In the genomic region with DNA sequence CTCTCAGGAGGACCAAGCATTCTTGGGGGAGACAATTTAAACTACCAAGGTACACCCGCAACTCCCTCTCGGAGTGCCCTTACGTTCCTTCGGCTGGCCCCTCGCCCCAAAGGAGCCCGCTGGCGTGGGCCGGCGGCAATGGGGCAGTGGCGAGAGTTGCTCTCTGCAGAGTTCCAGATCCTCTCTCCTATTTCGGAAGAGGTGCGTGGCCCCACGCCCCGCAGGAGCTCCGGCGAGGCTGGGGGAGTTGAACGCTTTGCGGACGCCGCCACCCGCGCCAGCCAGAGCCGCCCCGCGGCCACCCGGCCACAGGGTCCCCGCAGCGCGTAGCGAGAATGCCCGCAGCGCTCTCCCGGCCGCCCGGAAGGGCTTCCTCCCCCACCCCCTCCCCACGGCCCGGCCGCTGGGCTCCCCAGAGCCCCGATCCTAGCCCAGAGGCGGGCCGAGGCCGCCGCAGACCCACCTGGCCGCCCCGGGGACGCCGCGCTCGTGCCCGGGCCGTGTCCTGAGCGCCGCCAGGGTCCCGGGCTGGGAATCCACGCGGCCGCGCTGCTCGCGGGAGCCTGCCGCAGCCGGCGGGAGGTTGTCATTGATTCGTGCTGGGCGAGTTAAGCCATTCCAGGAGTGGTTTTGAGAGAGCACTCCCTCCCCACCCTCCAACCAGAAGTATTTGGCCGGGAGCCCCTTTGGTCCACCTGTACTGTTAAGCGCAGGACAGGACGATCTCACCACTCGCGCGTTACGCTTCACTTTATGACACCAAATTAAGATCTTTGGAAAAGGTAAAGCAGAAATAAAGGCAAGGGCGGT, we compare ENCODE assay signal across 8 cellular contexts.
DNase-seq lines count a peak whose midpoint lies in the region; ATAC-seq and TF ChIP-seq lines count a peak whose summit lies in the region.

No MANE protein-coding gene starts in this region.

- intact Hi-C loops in mucosa of descending colon (cut with DNase I, micrococcal nuclease): loop anchor here in 1 of 2 donors (10.0 kb wide), 1 partner anchor 82 kb away; no protein-coding TSS in a partner anchor

- no peak for DNase-seq in stimulated activated naive CD8-positive, alpha-beta T cell treated with anti-CD3 and anti-CD28 coated beads, Interleukin-15, Interleukin-2, amounts not matched to agents 100 U/mL and 50 U/mL, for 24 hours
- DNase-seq in ecto neural progenitor cell (ENCODE audit: low spot score) (peak; percentile 65), mucosa of descending colon (peak in 2 of 3 donors; percentile 67 to 71), Kasumi-1 (lab: John Stamatoyannopoulos, UW) (no peak), activated gamma-delta T cell treated with Interleukin-2 at 50 U/mL for 16 hours (no peak)

- peaks cover 69% of the 10 kb centered on the region for H3K27me3 Mint-ChIP-seq in stimulated activated naive CD8-positive, alpha-beta T cell treated with anti-CD3 and anti-CD28 coated beads, Interleukin-15, Interleukin-2, amounts not matched to agents 100 ng/mL and 50 ng/mL, for 24 hours

- peak overlapping the region; percentile 18 for H3K4me3 Mint-ChIP-seq in stimulated activated naive CD8-positive, alpha-beta T cell treated with anti-CD3 and anti-CD28 coated beads, Interleukin-15, Interleukin-2, amounts not matched to agents 100 ng/mL and 50 ng/mL, for 24 hours

- no peaks in the 10 kb centered on the region for H3K9me3 Mint-ChIP-seq in stimulated activated naive CD8-positive, alpha-beta T cell treated with anti-CD3 and anti-CD28 coated beads, Interleukin-15, Interleukin-2, amounts not matched to agents 100 ng/mL and 50 ng/mL, for 24 hours

- ATAC-seq in stimulated activated naive CD8-positive, alpha-beta T cell treated with anti-CD3 and anti-CD28 coated beads, Interleukin-15, Interleukin-2, amounts not matched to agents 100 U/mL and 50 U/mL, for 24 hours: no peak
- ATAC-seq in mucosa of descending colon: peak; percentile 7
- no peak for ATAC-seq in activated CD4-positive, CD25-positive, alpha-beta regulatory T cell treated with anti-CD3 and anti-CD28 coated beads, Interleukin-2, amount 50 U/mL, for 24 hours
- no peak for ATAC-seq in HG03354 (IDR thresholded peaks at IDR 0.05; ENCODE audit: poor library complexity, severe bottlenecking, unreplicated experiment)

- no peaks in the 10 kb centered on the region for H3K36me3 ChIP-seq in mucosa of descending colon (ENCODE audit: low read depth)

- peak overlapping the region; percentile 36 for H3K27ac Mint-ChIP-seq in stimulated activated naive CD8-positive, alpha-beta T cell treated with anti-CD3 and anti-CD28 coated beads, Interleukin-15, Interleukin-2, amounts not matched to agents 100 ng/mL and 50 ng/mL, for 24 hours

- H3K4me1 Mint-ChIP-seq in stimulated activated naive CD8-positive, alpha-beta T cell treated with anti-CD3 and anti-CD28 coated beads, Interleukin-15, Interleukin-2, amounts not matched to agents 100 ng/mL and 50 ng/mL, for 24 hours (ENCODE audit: low read depth): peaks cover 15% of the 10 kb centered on the region

- H3K36me3 Mint-ChIP-seq in stimulated activated naive CD8-positive, alpha-beta T cell treated with anti-CD3 and anti-CD28 coated beads, Interleukin-15, Interleukin-2, amounts not matched to agents 100 ng/mL and 50 ng/mL, for 24 hours (ENCODE audit: low read depth): no peaks in the 10 kb centered on the region

- H3K4me3 ChIP-seq in mucosa of descending colon: peak overlapping the region; percentile 50

- no peaks in the 10 kb centered on the region for H3K9me3 ChIP-seq in mucosa of descending colon

- peaks cover 40% of the 10 kb centered on the region for H3K4me1 ChIP-seq in mucosa of descending colon (ENCODE audit: low read depth)

- no peak for TF ChIP-seq CTCF in mucosa of descending colon (IDR thresholded peaks at IDR 0.05)

Comparison
In these comparisons a context has a peak if more than half of its experiments do, and no peak if none do; other contexts are left out.
1. DNase-seq: peak in ecto neural progenitor cell (single experiment) and mucosa of descending colon (2 of 3); none in stimulated activated naive CD8-positive, alpha-beta T cell treated with anti-CD3 and anti-CD28 coated beads, Interleukin-15, Interleukin-2, amounts not matched to agents 100 U/mL and 50 U/mL, for 24 hours (single experiment), Kasumi-1 (0 of 2) and activated gamma-delta T cell treated with Interleukin-2 at 50 U/mL for 16 hours (single experiment).